In the genomic region with DNA sequence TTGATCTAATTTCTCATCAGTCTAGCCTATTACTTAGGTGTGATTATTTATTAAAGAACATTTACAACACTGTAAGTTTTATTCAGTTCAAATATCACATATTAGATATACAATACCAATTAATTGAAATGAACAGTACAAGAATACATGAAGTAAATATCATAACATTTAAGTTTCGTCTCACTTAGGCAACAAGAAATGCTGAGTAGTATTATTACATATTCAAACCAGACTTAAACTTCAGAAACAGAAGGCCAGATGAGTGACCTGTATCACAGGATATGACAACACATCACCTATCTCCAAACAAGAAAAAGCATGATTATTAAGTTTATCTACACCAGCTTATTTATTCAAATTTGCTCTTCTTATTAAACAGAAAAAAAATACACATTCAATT, we compare ENCODE assay signal across 20 cellular contexts. TPM values are rescaled to one million over a fixed set of nuclear protein-coding genes. Genes with fewer than 3 reads are reported as not detected.
"Had no signal": no experiment of that assay in that cellular context is flagged by ENCODE, and none has a peak within 500 bp of the region (broad histone marks: within the 10 kb centered on the region; RNA-seq: fewer than 3 reads in every experiment).

No MANE protein-coding gene starts in this region.

- H3K27me3 ChIP-seq: heart right ventricle, neutrophil, upper lobe of left lung had no signal

- H3K9ac ChIP-seq: parathyroid adenoma had no signal

- FAIRE-seq: keratinocyte had no signal

- H2AFZ ChIP-seq: parathyroid adenoma had no signal

- H3K4me3 ChIP-seq: heart right ventricle, lower lobe of right lung, SK-N-MC, smooth muscle cell, upper lobe of left lung had no signal

- DNase-seq: activated CD4-positive, alpha-beta memory T cell treated with anti-CD3 and anti-CD28 coated beads, Interleukin-2, amount 10 ng/mL, durations not matched to agents 7 days and 5 days; activated CD4-positive, alpha-beta T cell treated with anti-CD3 and anti-CD28 coated beads for 48 hours; activated effector memory CD4-positive, alpha-beta T cell treated with Interleukin-2 at 50 U/mL for 16 hours; activated naive CD4-positive, alpha-beta T cell treated with anti-CD3 and anti-CD28 coated beads for 36 hours; activated naive CD8-positive, alpha-beta T cell treated with anti-CD3 and anti-CD28 coated beads, Interleukin-2, amount 10 ng/mL, durations not matched to agents 7 days and 5 days; activated T-cell treated with anti-CD3 and anti-CD28 coated beads, Interleukin-2, amount 50 U/mL, for 72 hours; central memory CD4-positive, alpha-beta T cell; left colon; lower lobe of right lung; stimulated activated CD4-positive, alpha-beta T cell treated with anti-CD3 and anti-CD28 coated beads, Interleukin-15, amount 100 ng/mL, for 24 hours; SW 1271; T-helper 17 cell had no signal

- H3K4me2 ChIP-seq: smooth muscle cell had no signal

- H3K36me3 ChIP-seq: lower lobe of right lung, neutrophil, upper lobe of left lung had no signal

- ATAC-seq: activated T-cell treated with anti-CD3 and anti-CD28 coated beads, Interleukin-2, amount 50 U/mL, for 72 hours; left colon had no signal

- H3K79me2 ChIP-seq: parathyroid adenoma had no signal

- H3K4me1 ChIP-seq: lower lobe of right lung, parathyroid adenoma, upper lobe of left lung had no signal

- H3K27ac ChIP-seq: lower lobe of right lung, neutrophil, parathyroid adenoma, SK-N-MC, upper lobe of left lung had no signal

- H3K9me3 ChIP-seq: heart right ventricle, lower lobe of right lung, neutrophil, upper lobe of left lung had no signal

RNA-seq across cellular contexts. Expression of a gene that starts 48.9 kb away (rescaled TPM):
- total RNA-seq: activated naive CD4-positive, alpha-beta T cell treated with anti-CD3 and anti-CD28 coated beads for 36 hours; dermis microvascular lymphatic vessel endothelial cell had no signal
- polyA plus RNA-seq: keratinocyte had no signal
